19 cellular contexts compared by ENCODE assay signal in genomic region chr3:170962426-170962825, GRCh38. TPM values are rescaled to one million over a fixed set of nuclear protein-coding genes. Genes with fewer than 3 reads are reported as not detected.
DNase-seq lines count a peak whose midpoint lies in the region; ATAC-seq and FAIRE-seq lines count a peak whose summit lies in the region.
"Had no signal": no experiment of that assay in that cellular context is flagged by ENCODE, and none has a peak within 500 bp of the region (broad histone marks: within the 10 kb centered on the region; RNA-seq: fewer than 3 reads in every experiment).

No MANE protein-coding gene starts in this region.

- H4K20me1 ChIP-seq in GM23248 (ENCODE audit: insufficient read depth): no peaks in the 10 kb centered on the region

- DNase-seq in GM23248 (peak; percentile 3), substantia nigra (lab: John Stamatoyannopoulos, UW) (no peak), left ventricle myocardium superior (no peak), ureter (ENCODE audit: low spot score) (no peak), germinal center (ENCODE audit: low spot score) (no peak)
- DNase-seq: BE2C; CD4-positive, CD25-positive, alpha-beta regulatory T cell; DND-41; KBM-7; NCI-H1092 treated with DMSO at 0.1 percent for 48 hours; NCI-H146; NCI-H2029; NCI-H510A; NK-92 treated with Interleukin-12 subunit alpha and Interleukin-12 subunit beta, amount 100 ng/mL, for 24 hours; Peyer's patch had no signal

- no peak overlapping the region for H3K27ac ChIP-seq in GM23248
- H3K27ac ChIP-seq in angular gyrus (ENCODE audit: low read depth, low read length): peak overlapping the region; percentile 75
- peak overlapping the region; percentile 49 for H3K27ac ChIP-seq in substantia nigra (ENCODE audit: low read depth, low read length, poor library complexity, severe bottlenecking)
- H3K27ac ChIP-seq: SJCRH30 had no signal

- H3K27me3 ChIP-seq in GM23248 (replicated peaks; ENCODE audit: insufficient read depth): no peaks in the 10 kb centered on the region
- H3K27me3 ChIP-seq: BE2C, Peyer's patch, SJCRH30 had no signal

- no peaks in the 10 kb centered on the region for H3K9me3 ChIP-seq in GM23248 (ENCODE audit: low read depth)
- H3K9me3 ChIP-seq: BE2C, Peyer's patch, SJCRH30 had no signal

- intact Hi-C loops in left ventricle myocardium superior (cut with micrococcal nuclease): loop anchor here (5.0 kb wide), 1 partner anchor 605 kb away; no protein-coding TSS in a partner anchor

- in situ Hi-C loops in GM23248 (cut with MboI): loop anchor here (10.0 kb wide), 2 partner anchors 202 to 602 kb away; no protein-coding TSS in a partner anchor

- H3K36me3 ChIP-seq in GM23248 (ENCODE audit: low read depth): no peaks in the 10 kb centered on the region
- H3K36me3 ChIP-seq: BE2C, Peyer's patch, SJCRH30 had no signal

- H3K79me2 ChIP-seq in GM23248 (ENCODE audit: insufficient read depth): no peaks in the 10 kb centered on the region

- H3K4me3 ChIP-seq in GM23248: no peak overlapping the region
- H3K4me3 ChIP-seq: GM12878, Peyer's patch, SJCRH30 had no signal

- H2AFZ ChIP-seq in GM23248: no peak overlapping the region

- no peaks in the 10 kb centered on the region for H3K9me2 ChIP-seq in GM23248 (ENCODE audit: insufficient read depth)

- no peaks in the 10 kb centered on the region; the same call in 1 of the 2 replicates for H3K4me1 ChIP-seq in GM23248 (ENCODE audit: insufficient read depth)
- H3K4me1 ChIP-seq: BE2C, SJCRH30 had no signal

- peak; percentile 74 for FAIRE-seq in islet of Langerhans (lab: Jason Lieb, UNC)

- no peaks in the 10 kb centered on the region for H3F3A ChIP-seq in GM23248 (ENCODE audit: insufficient read depth)

- no peak overlapping the region for H3K9ac ChIP-seq in GM23248

- no peak overlapping the region for H3K4me2 ChIP-seq in GM23248 (ENCODE audit: unreplicated experiment)

- ATAC-seq in left ventricle myocardium superior: no peak
- ATAC-seq: GM12878 had no signal

RNA-seq across cellular contexts. Expression of gene EIF5A2, which starts 54.0 kb away (rescaled TPM):
- 10.0 and 20.8 TPM in 2 replicates for total RNA-seq in GM23248 (2014; rRNA removed; shearing (Covaris generic))
- 20.4 and 24.2 TPM in 2 replicates for polyA plus RNA-seq in GM23248 (2016; fragmentation: Nextera tagmentation; extraction: Ambion mirVana)
- total RNA-seq in left ventricle myocardium superior (10.2 TPM), ureter (10.2 TPM)
